ENCODE assay signal across 11 cellular contexts in genomic region chr15:78879517-78880241, GRCh38. TPM values are rescaled to one million over a fixed set of nuclear protein-coding genes. Genes with fewer than 3 reads are reported as not detected.
DNase-seq lines count a peak whose midpoint lies in the region; ATAC-seq, FAIRE-seq and TF ChIP-seq lines count a peak whose summit lies in the region.
"Had no signal": no experiment of that assay in that cellular context is flagged by ENCODE, and none has a peak within 500 bp of the region (broad histone marks: within the 10 kb centered on the region; RNA-seq: fewer than 3 reads in every experiment).

No MANE protein-coding gene starts in this region.

- no peak overlapping the region for H3K4me3 ChIP-seq in skeletal muscle satellite cell (ENCODE audit: low read length)
- no peak overlapping the region for H3K4me3 ChIP-seq in MM.1S (ENCODE audit: low read length)

- DNase-seq in activated T-cell treated with anti-CD3 and anti-CD28 coated beads, Interleukin-2, amount 50 U/mL, for 24 hours: no peak
- no peak for DNase-seq in activated T-cell treated with anti-CD3 and anti-CD28 coated beads, Interleukin-2, amount 50 U/mL, for 48 hours
- peak; percentile 40 to 66 for DNase-seq in erythroblast (lab: John Stamatoyannopoulos, UW)
- DNase-seq in urothelium cell line (ENCODE audit: low spot score): no peak
- DNase-seq in kidney glomerular epithelial cell (lab: John Stamatoyannopoulos, UW): no peak
- DNase-seq in MM.1S: no peak
- DNase-seq: naive B cell had no signal

- H3K4me3 Mint-ChIP-seq in activated T-cell treated with anti-CD3 and anti-CD28 coated beads, Interleukin-2, amount 50 U/mL, for 24 hours: peak overlapping the region; percentile 44

- TF ChIP-seq POLR2A in erythroblast (IDR thresholded peaks at IDR 0.05; ENCODE audit: low read length): no peak

- no peaks in the 10 kb centered on the region for H3K9me3 Mint-ChIP-seq in activated T-cell treated with anti-CD3 and anti-CD28 coated beads, Interleukin-2, amount 50 U/mL, for 24 hours
- H3K9me3 Mint-ChIP-seq: naive B cell had no signal

- no peak for FAIRE-seq in urothelium cell line (lab: Jason Lieb, UNC)
- FAIRE-seq: colon had no signal

- no peaks in the 10 kb centered on the region for H3F3A ChIP-seq in MM.1S (ENCODE audit: insufficient read depth, low read length)

- H3K27me3 Mint-ChIP-seq in activated T-cell treated with anti-CD3 and anti-CD28 coated beads, Interleukin-2, amount 50 U/mL, for 24 hours: no peaks in the 10 kb centered on the region
- H3K27me3 Mint-ChIP-seq: naive B cell had no signal

- peak overlapping the region; percentile 84 for H3K27ac Mint-ChIP-seq in activated T-cell treated with anti-CD3 and anti-CD28 coated beads, Interleukin-2, amount 50 U/mL, for 24 hours

- H2AFZ ChIP-seq in MM.1S (ENCODE audit: low read length): no peak overlapping the region

- H3K4me1 ChIP-seq in skeletal muscle satellite cell (ENCODE audit: control insufficient read depth, insufficient read depth, low read length) (peaks cover 57% of the 10 kb centered on the region), MM.1S (ENCODE audit: low read length) (peaks cover 13% of the 10 kb centered on the region)

- H3K9me3 ChIP-seq in skeletal muscle satellite cell (replicated peaks; ENCODE audit: low read length) (no peaks in the 10 kb centered on the region), MM.1S (replicated peaks; ENCODE audit: insufficient read depth, low read length) (no peaks in the 10 kb centered on the region)

- peaks cover 100% of the 10 kb centered on the region for H3K79me2 ChIP-seq in MM.1S (ENCODE audit: low read length)

- H4K20me1 ChIP-seq in MM.1S (ENCODE audit: insufficient read depth, low read length): peaks cover 88% of the 10 kb centered on the region

- peak; percentile 16; the same call in 2 of the 3 replicates for ATAC-seq in SK-N-SH treated with all-trans-retinoic acid at 6 μM for 48 hours
- ATAC-seq: Panc1 had no signal

- H3K27ac ChIP-seq in MM.1S (ENCODE audit: low read length): no peak overlapping the region

- no peaks in the 10 kb centered on the region for H3K27me3 ChIP-seq in skeletal muscle satellite cell (ENCODE audit: control insufficient read depth, insufficient read depth, low read length)
- no peaks in the 10 kb centered on the region for H3K27me3 ChIP-seq in MM.1S (replicated peaks; ENCODE audit: insufficient read depth, low read length)

- no peaks in the 10 kb centered on the region for H3K9me2 ChIP-seq in MM.1S (replicated peaks; ENCODE audit: insufficient read depth, low read length)

- peaks cover 82% of the 10 kb centered on the region for H3K36me3 Mint-ChIP-seq in activated T-cell treated with anti-CD3 and anti-CD28 coated beads, Interleukin-2, amount 50 U/mL, for 24 hours (ENCODE audit: low read depth)

- peaks cover 32% of the 10 kb centered on the region for H3K36me3 ChIP-seq in skeletal muscle satellite cell (ENCODE audit: insufficient read depth, low read length)
- H3K36me3 ChIP-seq in MM.1S (replicated peaks; ENCODE audit: insufficient read depth, low read length): peaks cover 19% of the 10 kb centered on the region

- H3K4me1 Mint-ChIP-seq in activated T-cell treated with anti-CD3 and anti-CD28 coated beads, Interleukin-2, amount 50 U/mL, for 24 hours (ENCODE audit: low read depth): peaks cover 87% of the 10 kb centered on the region

- TF ChIP-seq CTCF in MM.1S (IDR thresholded peaks at IDR 0.05; ENCODE audit: low read length): no peak

- H3K9ac ChIP-seq in skeletal muscle satellite cell (ENCODE audit: low read depth, low read length) (no peak overlapping the region), MM.1S (ENCODE audit: low read length) (no peak overlapping the region)

- H3K4me2 ChIP-seq in skeletal muscle satellite cell (ENCODE audit: low read length): peak overlapping the region; percentile 31
- H3K4me2 ChIP-seq in MM.1S (ENCODE audit: low read depth, low read length): no peak overlapping the region

TF ChIP-seq in SK-N-SH treated with all-trans-retinoic acid at 6 μM for 48 hours, 23 proteins besides CTCF, POLR2A, EP300 and RAD21:
- TF ChIP-seq POU6F1 (CRISPR knock-in tag; IDR thresholded peaks at IDR 0.05; ENCODE audit: borderline replicate concordance, low read depth) (no peak), TOX (CRISPR knock-in tag; IDR thresholded peaks at IDR 0.05; ENCODE audit: borderline replicate concordance) (no peak), ZFP30 (CRISPR knock-in tag; IDR thresholded peaks at IDR 0.05) (no peak), PPARA (CRISPR knock-in tag; IDR thresholded peaks at IDR 0.05; ENCODE audit: borderline replicate concordance) (no peak), ESRRG (CRISPR knock-in tag; IDR thresholded peaks at IDR 0.05) (no peak), BACH2 (CRISPR knock-in tag; IDR thresholded peaks at IDR 0.05; ENCODE audit: borderline replicate concordance) (no peak), CREB5 (CRISPR knock-in tag; IDR thresholded peaks at IDR 0.05; ENCODE audit: low read depth) (no peak)

RNA-seq across cellular contexts. Expression of gene MORF4L1, which starts 7.0 kb away (rescaled TPM):
- 234 and 284 TPM in 2 replicates for total RNA-seq in skeletal muscle satellite cell (2012; rRNA removed)

Comparison
In these comparisons a context has a peak if more than half of its experiments do, and no peak if none do; other contexts are left out.
1. DNase-seq: peak in erythroblast (2 of 2); none in activated T-cell treated with anti-CD3 and anti-CD28 coated beads, Interleukin-2, amount 50 U/mL, for 24 hours (single experiment), activated T-cell treated with anti-CD3 and anti-CD28 coated beads, Interleukin-2, amount 50 U/mL, for 48 hours (0 of 2), urothelium cell line (single experiment), kidney glomerular epithelial cell (single experiment) and MM.1S (single experiment).